18 cellular contexts compared by ENCODE assay signal in the genomic region with DNA sequence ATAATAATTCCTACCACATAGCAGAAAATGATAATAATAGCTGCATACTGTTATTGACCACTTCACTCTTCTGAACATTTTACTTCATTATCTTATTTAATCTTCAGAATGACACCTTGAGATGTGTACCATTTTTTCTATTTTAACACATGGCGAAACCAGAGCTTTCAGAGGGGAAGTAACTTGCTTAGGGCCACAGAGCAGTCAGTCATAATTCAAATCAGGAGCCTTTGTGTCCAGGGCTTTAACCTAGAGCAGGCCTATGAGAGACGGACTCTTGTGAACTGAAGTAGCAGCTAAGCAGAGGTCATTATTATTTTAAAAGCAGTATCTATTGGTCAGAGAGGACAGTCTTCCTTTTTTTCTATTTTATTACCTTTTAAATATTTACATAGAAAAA.
"Had no signal": no experiment of that assay in that cellular context is flagged by ENCODE, and none has a peak within 500 bp of the region (broad histone marks: within the 10 kb centered on the region; RNA-seq: fewer than 3 reads in every experiment).

No MANE protein-coding gene starts in this region.

- H3K36me3 Mint-ChIP-seq: activated naive CD4-positive, alpha-beta T cell treated with anti-CD3 and anti-CD28 coated beads, Interleukin-2, amount 50 U/mL, for 24 hours had no signal

- ATAC-seq: activated T-cell treated with anti-CD3 and anti-CD28 coated beads, Interleukin-2, amount 50 U/mL, for 72 hours; esophagus mucosa; gastrocnemius medialis; heart left ventricle; left lung; psoas muscle; right cardiac atrium had no signal

- H3K27me3 Mint-ChIP-seq: activated naive CD4-positive, alpha-beta T cell treated with anti-CD3 and anti-CD28 coated beads, Interleukin-2, amount 50 U/mL, for 24 hours; type B pancreatic cell had no signal

- H3K27ac Mint-ChIP-seq: activated naive CD4-positive, alpha-beta T cell treated with anti-CD3 and anti-CD28 coated beads, Interleukin-2, amount 50 U/mL, for 24 hours; activated T-cell treated with anti-CD3 and anti-CD28 coated beads, Interleukin-2, amount 50 U/mL, for 72 hours; T-helper 1 cell treated with Interleukin-12 subunit alpha and Interleukin-12 subunit beta and Interleukin-4 antibody, amounts not matched to agents 30 μg/mL and 1 μg/mL, for 36 hours; type B pancreatic cell had no signal

- DNase-seq: activated CD4-positive, CD25-positive, alpha-beta regulatory T cell treated with anti-CD3 and anti-CD28 coated beads, Interleukin-2, amount 50 U/mL, for 72 hours; activated CD8-positive, alpha-beta memory T cell treated with anti-CD3 and anti-CD28 coated beads for 24 hours; activated CD8-positive, alpha-beta memory T cell treated with anti-CD3 and anti-CD28 coated beads, Interleukin-2, amount 50 U/mL, for 48 hours; activated gamma-delta T cell; activated T-cell treated with anti-CD3 and anti-CD28 coated beads, Interleukin-2, amount 50 U/mL, for 72 hours; gastrocnemius medialis; heart left ventricle; left lung; mammary epithelial cell; ovary; psoas muscle; right cardiac atrium; testis had no signal

- H3K4me3 Mint-ChIP-seq: activated naive CD4-positive, alpha-beta T cell treated with anti-CD3 and anti-CD28 coated beads, Interleukin-2, amount 50 U/mL, for 24 hours; activated T-cell treated with anti-CD3 and anti-CD28 coated beads, Interleukin-2, amount 50 U/mL, for 72 hours; central memory CD8-positive, alpha-beta T cell; T-helper 1 cell treated with Interleukin-12 subunit alpha and Interleukin-12 subunit beta and Interleukin-4 antibody, amounts not matched to agents 30 μg/mL and 1 μg/mL, for 36 hours; type B pancreatic cell had no signal

- H3K4me1 Mint-ChIP-seq: activated naive CD4-positive, alpha-beta T cell treated with anti-CD3 and anti-CD28 coated beads, Interleukin-2, amount 50 U/mL, for 24 hours; central memory CD8-positive, alpha-beta T cell had no signal

- H3K9me3 Mint-ChIP-seq: activated naive CD4-positive, alpha-beta T cell treated with anti-CD3 and anti-CD28 coated beads, Interleukin-2, amount 50 U/mL, for 24 hours; central memory CD8-positive, alpha-beta T cell; T-helper 1 cell treated with Interleukin-12 subunit alpha and Interleukin-12 subunit beta and Interleukin-4 antibody, amounts not matched to agents 30 μg/mL and 1 μg/mL, for 36 hours had no signal
